11 cellular contexts compared by ENCODE assay signal in the genomic region with DNA sequence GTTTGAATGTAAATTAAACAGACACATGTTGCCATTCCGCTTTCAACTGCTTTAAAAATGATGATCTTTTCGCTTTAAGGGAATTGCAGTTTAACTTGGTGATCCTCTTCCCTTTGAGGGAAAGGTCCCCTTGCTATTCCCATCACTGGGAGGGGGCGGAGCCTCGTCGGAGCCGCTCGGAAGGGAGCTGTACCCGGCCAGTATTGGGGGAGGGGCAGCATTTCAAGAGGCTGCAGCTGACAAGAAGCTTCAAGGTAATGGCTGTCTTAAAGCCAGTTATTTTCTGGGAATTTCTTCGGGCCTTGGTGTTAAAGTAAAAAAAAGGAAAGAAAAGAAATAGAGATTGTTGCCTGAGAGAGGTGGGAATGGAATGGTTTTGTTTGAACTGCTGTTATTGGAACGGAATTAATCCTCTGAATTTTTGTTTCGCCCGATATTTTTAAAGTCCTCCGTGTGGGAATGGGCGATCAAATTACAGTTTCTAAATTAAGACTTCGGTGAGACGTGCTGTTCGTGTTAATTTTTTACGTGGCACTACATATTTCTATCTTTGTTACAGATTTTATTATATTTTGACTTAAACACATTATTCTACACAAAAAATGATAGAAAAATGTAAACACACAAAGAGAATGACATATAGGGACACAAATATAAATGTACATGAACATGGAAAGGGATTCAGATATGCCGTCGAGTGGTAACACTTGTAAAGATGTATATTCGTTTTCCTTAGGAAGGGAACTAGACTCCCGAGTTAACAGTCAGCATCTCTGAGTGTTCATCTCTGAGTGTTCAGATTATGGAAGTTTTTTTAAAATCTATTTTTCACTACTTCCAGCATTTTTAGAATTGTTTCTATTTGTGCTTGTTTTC. TPM values are rescaled to one million over a fixed set of nuclear protein-coding genes. Genes with fewer than 3 reads are reported as not detected.
DNase-seq lines count a peak whose midpoint lies in the region; TF ChIP-seq lines count a peak whose summit lies in the region.
"Had no signal": no experiment of that assay in that cellular context is flagged by ENCODE, and none has a peak within 500 bp of the region (broad histone marks: within the 10 kb centered on the region; RNA-seq: fewer than 3 reads in every experiment).

No MANE protein-coding gene starts in this region.

- in situ Hi-C loops in astrocyte of the spinal cord (cut with HindIII; ENCODE audit: low sequenced_read_pairs) = no loop called here
- in situ Hi-C loops in GM23248 (cut with MboI) = no loop called here

- no peak overlapping the region for H3K4me2 ChIP-seq in GM23248 (ENCODE audit: unreplicated experiment)

- H3K27ac ChIP-seq in HUES48 (ENCODE audit: low read depth, low read length) (no peak overlapping the region), iPS DF 6.9 (ENCODE audit: low read length) (no peak overlapping the region), GM23248 (no peak overlapping the region)

- H3K9me3 ChIP-seq in HUES48 (ENCODE audit: control insufficient read depth, insufficient read depth, low read length) (no peaks in the 10 kb centered on the region), iPS DF 6.9 (ENCODE audit: control insufficient read depth, insufficient read depth, low read length) (no peaks in the 10 kb centered on the region), GM23248 (ENCODE audit: low read depth) (no peaks in the 10 kb centered on the region)

- H3K9ac ChIP-seq in HUES48 (ENCODE audit: low read depth, low read length) = no peak overlapping the region
- H3K9ac ChIP-seq in GM23248 = no peak overlapping the region

- H3K9me2 ChIP-seq in GM23248 (ENCODE audit: insufficient read depth) = no peaks in the 10 kb centered on the region

- H3F3A ChIP-seq in GM23248 (ENCODE audit: insufficient read depth) = no peaks in the 10 kb centered on the region

- WGBS in iPS DF 6.9 (ENCODE audit: insufficient coverage, insufficient read length) = no CpG with 5 or more reads among the region's 22 CpGs
- 3 to 4% methylated on average over 19 to 21 of the region's 22 CpGs for WGBS in GM23248 (ENCODE audit: low coverage in 1 of 2, low lambda C conversion rate in 2 of 2, missing lambda C conversion rate in 2 of 2), 2 experiments

- H3K4me1 ChIP-seq in HUES48 (ENCODE audit: control insufficient read depth, insufficient read depth, low read length) (peaks cover 8% of the 10 kb centered on the region), iPS DF 6.9 (ENCODE audit: control insufficient read depth, insufficient read depth, low read length) (no peaks in the 10 kb centered on the region), GM23248 (ENCODE audit: insufficient read depth) (no peaks in the 10 kb centered on the region)

- no peaks in the 10 kb centered on the region for H3K79me2 ChIP-seq in GM23248 (ENCODE audit: insufficient read depth)

- no peak for TF ChIP-seq POLR2A in erythroblast (IDR thresholded peaks at IDR 0.05; ENCODE audit: low read length)

- peak; percentile 77 for DNase-seq in astrocyte of the spinal cord (ENCODE audit: low read depth, low spot score)
- peak; percentile 13 for DNase-seq in iPS DF 6.9 (ENCODE audit: low read depth, low spot score)
- DNase-seq in renal cortical epithelial cell (ENCODE audit: low read depth) = peak; percentile 49
- no peak for DNase-seq in GM03348 (ENCODE audit: low spot score)
- DNase-seq in NCI-H345 (lab: John Stamatoyannopoulos, UW) = no peak
- no peak for DNase-seq in GM23248
- DNase-seq in erythroblast (lab: John Stamatoyannopoulos, UW) = no peak
- DNase-seq: stimulated activated CD4-positive, alpha-beta T cell treated with anti-CD3 and anti-CD28 coated beads, Interleukin-2, amount 100 ng/mL, for 24 hours had no signal

- no peaks in the 10 kb centered on the region for H4K20me1 ChIP-seq in GM23248 (ENCODE audit: insufficient read depth)

- H3K36me3 ChIP-seq in HUES48 (ENCODE audit: control insufficient read depth, insufficient read depth, low read length) = no peaks in the 10 kb centered on the region
- H3K36me3 ChIP-seq in iPS DF 6.9 (ENCODE audit: control insufficient read depth, insufficient read depth, low read length) = no peaks in the 10 kb centered on the region
- H3K36me3 ChIP-seq in GM23248 (ENCODE audit: low read depth) = no peaks in the 10 kb centered on the region

- no peak for TF ChIP-seq CTCF in astrocyte of the spinal cord (IDR thresholded peaks at IDR 0.05; ENCODE audit: low read depth, low read length)

- H2AFZ ChIP-seq in GM23248 = no peak overlapping the region

- H3K27me3 ChIP-seq in HUES48 (ENCODE audit: control insufficient read depth, insufficient read depth, low read length) (no peaks in the 10 kb centered on the region), iPS DF 6.9 (ENCODE audit: control insufficient read depth, insufficient read depth, low read length) (no peaks in the 10 kb centered on the region), GM23248 (replicated peaks; ENCODE audit: insufficient read depth) (no peaks in the 10 kb centered on the region)

- H3K4me3 ChIP-seq in HUES48 (ENCODE audit: low read depth, low read length) (peak overlapping the region; percentile 51), astrocyte of the spinal cord (ENCODE audit: low read depth, low read length) (peak overlapping the region; percentile 37), iPS DF 6.9 (ENCODE audit: low read length) (no peak overlapping the region), GM23248 (no peak overlapping the region)
- H3K4me3 ChIP-seq: K562 had no signal

RNA-seq across cellular contexts. Expression of a gene that starts 9.2 kb away (rescaled TPM):
- total RNA-seq in renal cortical epithelial cell = 1.0 and 1.5 TPM in 2 replicates
- total RNA-seq in GM23248 (2014; rRNA removed; shearing (Covaris generic)) = not detected in 2 replicates
- not detected in 2 replicates for polyA plus RNA-seq in GM23248 (2016; fragmentation: Nextera tagmentation; extraction: Ambion mirVana)
- total RNA-seq: activated T-cell treated with anti-CD3 and anti-CD28 coated beads, Interleukin-2, amount 50 U/mL, for 72 hours; K562 had no signal
- polyA plus RNA-seq: K562 had no signal

Comparison
In these comparisons a context has a peak if more than half of its experiments do, and no peak if none do; other contexts are left out.
1. H3K4me3 ChIP-seq: peak in HUES48 (single experiment) and astrocyte of the spinal cord (single experiment); none in iPS DF 6.9 (single experiment) and GM23248 (single experiment).
2. DNase-seq: peak in astrocyte of the spinal cord (single experiment), iPS DF 6.9 (single experiment) and renal cortical epithelial cell (single experiment); none in GM03348 (single experiment), NCI-H345 (single experiment), GM23248 (single experiment) and erythroblast (0 of 2).